1 cellular context compared by ENCODE assay signal in the genomic region with DNA sequence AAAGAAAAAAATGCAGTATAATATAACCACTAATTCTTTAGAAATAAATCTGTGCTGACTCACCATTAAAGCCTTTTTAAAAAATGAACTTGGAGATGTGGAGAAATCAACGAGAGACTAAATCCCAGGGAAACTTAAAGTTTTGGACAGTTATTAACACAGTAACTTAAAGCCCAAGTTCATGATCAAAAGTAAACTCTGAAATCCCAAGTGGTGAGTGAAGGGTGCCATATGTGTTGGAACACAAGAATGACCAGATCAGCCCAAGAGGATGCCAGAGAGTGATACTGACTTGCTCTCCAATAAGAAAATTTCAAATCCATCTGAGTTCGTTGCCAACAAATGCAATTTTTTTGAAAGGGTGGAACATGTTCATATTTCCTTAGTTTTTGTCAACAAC.
TF ChIP-seq lines count a peak whose summit lies in the region.

No MANE protein-coding gene starts in this region.

TF ChIP-seq in IMR-90, 13 proteins besides CTCF, POLR2A, EP300 and RAD21:
- no peak for TF ChIP-seq BHLHE40 (IDR thresholded peaks at IDR 0.05; ENCODE audit: low read depth, low read length)
- TF ChIP-seq MAZ (IDR thresholded peaks at IDR 0.05; ENCODE audit: borderline replicate concordance, low read depth, low read length), result no peak
- no peak for TF ChIP-seq MXI1 (IDR thresholded peaks at IDR 0.05; ENCODE audit: borderline replicate concordance, low read depth, low read length)
- TF ChIP-seq CHD1 (IDR thresholded peaks at IDR 0.05; ENCODE audit: low read depth, low read length), result no peak
- TF ChIP-seq, protein P1, sequence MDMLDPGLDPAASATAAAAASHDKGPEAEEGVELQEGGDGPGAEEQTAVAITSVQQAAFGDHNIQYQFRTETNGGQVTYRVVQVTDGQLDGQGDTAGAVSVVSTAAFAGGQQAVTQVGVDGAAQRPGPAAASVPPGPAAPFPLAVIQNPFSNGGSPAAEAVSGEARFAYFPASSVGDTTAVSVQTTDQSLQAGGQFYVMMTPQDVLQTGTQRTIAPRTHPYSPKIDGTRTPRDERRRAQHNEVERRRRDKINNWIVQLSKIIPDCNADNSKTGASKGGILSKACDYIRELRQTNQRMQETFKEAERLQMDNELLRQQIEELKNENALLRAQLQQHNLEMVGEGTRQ (IDR thresholded peaks at IDR 0.05; ENCODE audit: low read depth, low read length), result no peak
- TF ChIP-seq MAFK (IDR thresholded peaks at IDR 0.05; ENCODE audit: low read depth, low read length), result no peak
- no peak for TF ChIP-seq SMC3 (IDR thresholded peaks at IDR 0.05; ENCODE audit: low read depth, low read length)
- TF ChIP-seq, protein P2, sequence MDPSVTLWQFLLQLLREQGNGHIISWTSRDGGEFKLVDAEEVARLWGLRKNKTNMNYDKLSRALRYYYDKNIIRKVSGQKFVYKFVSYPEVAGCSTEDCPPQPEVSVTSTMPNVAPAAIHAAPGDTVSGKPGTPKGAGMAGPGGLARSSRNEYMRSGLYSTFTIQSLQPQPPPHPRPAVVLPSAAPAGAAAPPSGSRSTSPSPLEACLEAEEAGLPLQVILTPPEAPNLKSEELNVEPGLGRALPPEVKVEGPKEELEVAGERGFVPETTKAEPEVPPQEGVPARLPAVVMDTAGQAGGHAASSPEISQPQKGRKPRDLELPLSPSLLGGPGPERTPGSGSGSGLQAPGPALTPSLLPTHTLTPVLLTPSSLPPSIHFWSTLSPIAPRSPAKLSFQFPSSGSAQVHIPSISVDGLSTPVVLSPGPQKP (IDR thresholded peaks at IDR 0.05; ENCODE audit: borderline replicate concordance, low read depth, low read length), result no peak
- TF ChIP-seq RFX5 (IDR thresholded peaks at IDR 0.05; ENCODE audit: low read depth, low read length), result no peak
